27 cellular contexts compared by ENCODE assay signal in the genomic region with DNA sequence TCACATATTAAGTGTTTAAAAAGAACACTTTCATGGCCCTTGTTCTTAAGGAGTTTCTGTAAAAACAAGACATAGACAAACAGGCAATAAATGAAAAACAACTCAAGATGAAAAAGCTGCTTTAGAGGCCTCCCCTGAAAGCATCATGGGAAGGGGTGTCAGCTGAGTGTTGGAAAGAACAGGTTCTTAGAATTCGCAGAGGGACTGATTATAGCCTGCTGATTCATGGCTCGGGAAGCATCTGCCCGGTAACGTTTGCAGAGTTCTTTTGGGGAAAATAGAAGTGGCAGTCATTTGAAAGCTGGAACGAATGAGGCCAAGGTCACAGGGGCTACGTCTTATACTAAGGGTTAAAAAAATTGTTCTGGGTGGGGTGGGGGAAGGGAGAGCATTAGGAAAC.
A peak's percentile ranks its signal among the peaks of the same experiment; 100 is the strongest.
DNase-seq lines count a peak whose midpoint lies in the region; ATAC-seq, FAIRE-seq and TF ChIP-seq lines count a peak whose summit lies in the region.
"Had no signal": no experiment of that assay in that cellular context is flagged by ENCODE, and none has a peak within 500 bp of the region (broad histone marks: within the 10 kb centered on the region; RNA-seq: fewer than 3 reads in every experiment).

No MANE protein-coding gene starts in this region.

- no peaks in the 10 kb centered on the region for H4K20me1 ChIP-seq in K562 (replicated peaks; ENCODE audit: control insufficient read depth, insufficient read depth, low read length)
- H4K20me1 ChIP-seq: BLaER1 treated with 17β-estradiol and CSF1 and Interleukin-3, amounts not matched to agents 10 nM and 100 nM had no signal

- intact Hi-C loops in K562 (cut with micrococcal nuclease) (loop anchor here (10.0 kb wide), 1 partner anchor 602 kb away; no protein-coding TSS in a partner anchor), pancreas (cut with DNase I) (no loop called here)

- ATAC-seq in K562, result peak; percentile 77
- no peak for ATAC-seq in GM18873 (IDR thresholded peaks at IDR 0.05; ENCODE audit: low FRiP score, unreplicated experiment)
- no peak for ATAC-seq in pancreas

- 3% methylated on average over 6 of the region's 6 CpGs for WGBS in K562 (ENCODE audit: insufficient coverage, low coverage, missing lambda C conversion rate)
- WGBS in pancreas, 2 donors, result 50 to 54% methylated on average over 6 of the region's 6 CpGs

- H3K4me1 ChIP-seq in K562 (replicated peaks in 1 of 2; ENCODE audit: control insufficient read depth in 2 of 2, insufficient read depth in 2 of 2, low read length in 2 of 2) (peaks cover 4 to 22% of the 10 kb centered on the region in 2 experiments; a peak in 3 of 5 replicates), parathyroid adenoma (peaks cover 8% of the 10 kb centered on the region), pancreas (no peaks in the 10 kb centered on the region)
- H3K4me1 ChIP-seq: BE2C; BLaER1 treated with 17β-estradiol and CSF1 and Interleukin-3, amounts not matched to agents 10 nM and 100 nM had no signal

- no peaks in the 10 kb centered on the region for H3K36me3 Mint-ChIP-seq in nephron progenitor cell (ENCODE audit: low read depth)
- H3K36me3 Mint-ChIP-seq: CD14-positive monocyte had no signal

- H3K27me3 Mint-ChIP-seq in nephron progenitor cell (ENCODE audit: low read depth, poor library complexity), result peaks cover 3% of the 10 kb centered on the region

- POLR2A ChIA-PET in K562 (lab: Yijun Ruan, JAX), result interaction anchor here (0.8 kb wide), 1 partner anchor 38 kb away, joined by 4 read pairs; no protein-coding TSS in a partner anchor

- H3K27ac ChIP-seq in K562 (ENCODE audit: extremely low read depth, low read depth, low read length) (no peak overlapping the region), parathyroid adenoma (no peak overlapping the region), pancreas (no peak overlapping the region)
- H3K27ac ChIP-seq: 22Rv1; BLaER1 treated with 17β-estradiol and CSF1 and Interleukin-3, amounts not matched to agents 10 nM and 100 nM had no signal

- in situ Hi-C loops in K562 (cut with MboI), result no loop called here

- no peak overlapping the region for H3K4me3 Mint-ChIP-seq in nephron progenitor cell
- H3K4me3 Mint-ChIP-seq: CD14-positive monocyte; CD4-positive, alpha-beta T cell; CD8-positive, alpha-beta memory T cell; HFFc6 had no signal

- DNase-seq in NCI-H2227 treated with DMSO at 0.1 percent for 48 hours (lab: John Stamatoyannopoulos, UW) (peak; percentile 10), NCI-H2227 (lab: John Stamatoyannopoulos, UW; ENCODE audit: unreplicated experiment) (no peak), K562 (ENCODE audit: extremely low read depth in 1 of 4, low spot score in 3 of 4) (peak in 2 of 4 experiments; percentile 40 to 65), nephron progenitor cell (no peak), pancreas (no peak)
- DNase-seq in stimulated activated CD4-positive, alpha-beta T cell treated with anti-CD3 and anti-CD28 coated beads, Interleukin-4, amount 100 ng/mL, for 1 hour, result no peak
- DNase-seq: AML-193; BE2C; CD4-positive, alpha-beta T cell; CD8-positive, alpha-beta memory T cell; DMS 273 treated with DMSO at 0.1 percent for 48 hours; DMS53; DMS79 treated with DMSO at 0.1 percent for 48 hours; GF-D8; GOT3; HFFc6 had no signal

- no peaks in the 10 kb centered on the region for H3K36me3 ChIP-seq in K562 (ENCODE audit: control insufficient read depth, insufficient read depth, low read length)
- no peaks in the 10 kb centered on the region for H3K36me3 ChIP-seq in parathyroid adenoma (ENCODE audit: control insufficient read depth, insufficient read depth, low read length)
- no peaks in the 10 kb centered on the region for H3K36me3 ChIP-seq in pancreas
- H3K36me3 ChIP-seq: BE2C; BLaER1 treated with 17β-estradiol and CSF1 and Interleukin-3, amounts not matched to agents 10 nM and 100 nM; HAP-1 had no signal

- H3K27me3 ChIP-seq in K562 (ENCODE audit: control insufficient read depth in 2 of 2, insufficient read depth in 2 of 2, low read length in 2 of 2), result no peaks in the 10 kb centered on the region
- no peaks in the 10 kb centered on the region for H3K27me3 ChIP-seq in parathyroid adenoma (ENCODE audit: control insufficient read depth, insufficient read depth, low read length)
- H3K27me3 ChIP-seq in pancreas, result no peaks in the 10 kb centered on the region
- H3K27me3 ChIP-seq: BE2C; BLaER1 treated with 17β-estradiol and CSF1 and Interleukin-3, amounts not matched to agents 10 nM and 100 nM had no signal

- TF ChIP-seq CTCF in K562 (IDR thresholded peaks at IDR 0.05 in 2 of 3, conservative IDR thresholded peaks at IDR 0.05 in 1 of 3; ENCODE audit: insufficient read depth in 2 of 3, low read depth in 1 of 3, low read length in 3 of 3) (no peak), nephron progenitor cell (IDR thresholded peaks at IDR 0.05) (no peak), parathyroid adenoma (IDR thresholded peaks at IDR 0.05) (no peak), pancreas (IDR thresholded peaks at IDR 0.05) (no peak)

- FAIRE-seq in K562 (lab: Jason Lieb, UNC), result peak; percentile 54
- no peak for FAIRE-seq in pancreas (lab: Jason Lieb, UNC)
- FAIRE-seq: A204.1, D721Med, GM12891, GM18507, H54 had no signal

- CTCF ChIA-PET in K562 (lab: Yijun Ruan, JAX; ENCODE audit: low intra/inter-chr PET ratio), result no interaction called here

- peak overlapping the region; percentile 70; the same call in 1 of the 2 replicates for H2AFZ ChIP-seq in K562 (ENCODE audit: low read depth, low read length)
- H2AFZ ChIP-seq in parathyroid adenoma, result peak overlapping the region; percentile 39

- TF ChIP-seq EP300 in K562 (IDR thresholded peaks at IDR 0.05; ENCODE audit: low read length), result no peak

- H3K4me2 ChIP-seq in K562 (ENCODE audit: insufficient read depth, low read length) (peak overlapping the region; percentile 5; the same call in 1 of the 2 replicates), parathyroid adenoma (ENCODE audit: low read length) (no peak overlapping the region)
- H3K4me2 ChIP-seq: BLaER1 treated with 17β-estradiol and CSF1 and Interleukin-3, amounts not matched to agents 10 nM and 100 nM had no signal

- H3K79me2 ChIP-seq in K562 (ENCODE audit: control insufficient read depth, insufficient read depth, low read length), result no peaks in the 10 kb centered on the region
- H3K79me2 ChIP-seq in parathyroid adenoma, result no peaks in the 10 kb centered on the region

- TF ChIP-seq RAD21 in K562 (CRISPR knock-in tag; conservative IDR thresholded peaks at IDR 0.05 in 1 of 2, IDR thresholded peaks at IDR 0.05 in 1 of 2), result no peak

- peaks cover 5% of the 10 kb centered on the region for H3K4me1 Mint-ChIP-seq in nephron progenitor cell
- H3K4me1 Mint-ChIP-seq: CD14-positive monocyte; CD8-positive, alpha-beta memory T cell had no signal

- peak overlapping the region; percentile 23 for H3K27ac Mint-ChIP-seq in nephron progenitor cell
- H3K27ac Mint-ChIP-seq: CD14-positive monocyte; CD4-positive, alpha-beta T cell; HFFc6 had no signal

- no TSS peak for BruUV-seq in K562 (replicated peaks; lab: Mats Ljungman, UMichigan)

- H3K4me3 ChIP-seq in K562 (no peak overlapping the region), parathyroid adenoma (ENCODE audit: low read depth, low read length) (no peak overlapping the region), pancreas (no peak overlapping the region)
- H3K4me3 ChIP-seq: BLaER1 treated with 17β-estradiol and CSF1 and Interleukin-3, amounts not matched to agents 10 nM and 100 nM; HAP-1 had no signal

- no peak overlapping the region for H3K9ac ChIP-seq in K562 (ENCODE audit: insufficient read depth in 1 of 2, low read depth in 2 of 2, low read length in 2 of 2)
- no peak overlapping the region for H3K9ac ChIP-seq in parathyroid adenoma
- H3K9ac ChIP-seq: BLaER1 treated with 17β-estradiol and CSF1 and Interleukin-3, amounts not matched to agents 10 nM and 100 nM had no signal

- H3K9me3 ChIP-seq in K562 (replicated peaks; ENCODE audit: control insufficient read depth, insufficient read depth, low read depth, low read length) (no peaks in the 10 kb centered on the region), parathyroid adenoma (ENCODE audit: control insufficient read depth, low read length) (no peaks in the 10 kb centered on the region), pancreas (no peaks in the 10 kb centered on the region)
- H3K9me3 ChIP-seq: BE2C; BLaER1 treated with 17β-estradiol and CSF1 and Interleukin-3, amounts not matched to agents 10 nM and 100 nM; HAP-1 had no signal

- TF ChIP-seq POLR2A in K562 (conservative IDR thresholded peaks at IDR 0.05), result no peak

- no peaks in the 10 kb centered on the region for H3K9me1 ChIP-seq in K562 (ENCODE audit: control insufficient read depth, insufficient read depth, low read length)

- peaks cover 4% of the 10 kb centered on the region for H3K9me3 Mint-ChIP-seq in nephron progenitor cell
- H3K9me3 Mint-ChIP-seq: CD4-positive, alpha-beta T cell; CD8-positive, alpha-beta memory T cell; HFFc6 had no signal

TF ChIP-seq in K562, 482 proteins besides CTCF, POLR2A, EP300 and RAD21 (continues in another document):
- TF ChIP-seq MAZ (CRISPR knock-in tag; conservative IDR thresholded peaks at IDR 0.05 in 1 of 2, IDR thresholded peaks at IDR 0.05 in 1 of 2) (no peak), RCOR1 (IDR thresholded peaks at IDR 0.05; ENCODE audit: borderline replicate concordance in 1 of 2, low read depth in 2 of 2, low read length in 2 of 2) (peak in 1 of 2 experiments; percentile 16; a peak in 1 of 4 replicates), MEIS2 (IDR thresholded peaks at IDR 0.05; ENCODE audit: partially characterized antibody) (no peak), DMBX1 (CRISPR knock-in tag; IDR thresholded peaks at IDR 0.05; ENCODE audit: borderline replicate concordance) (peak; percentile 42; the same call in 1 of the 2 replicates), GTF2A2 (tag; IDR thresholded peaks at IDR 0.05) (no peak), ZNF316 (IDR thresholded peaks at IDR 0.05) (peak; percentile 28; the same call in 1 of the 2 replicates), MAFG (tag; conservative IDR thresholded peaks at IDR 0.05) (0 out of 2 replicates have a peak, but pooled peaks have one; percentile 26), ARID1B (IDR thresholded peaks at IDR 0.05) (0 out of 2 replicates have a peak, but pooled peaks have one; percentile 12)
- TF ChIP-seq, protein P1, sequence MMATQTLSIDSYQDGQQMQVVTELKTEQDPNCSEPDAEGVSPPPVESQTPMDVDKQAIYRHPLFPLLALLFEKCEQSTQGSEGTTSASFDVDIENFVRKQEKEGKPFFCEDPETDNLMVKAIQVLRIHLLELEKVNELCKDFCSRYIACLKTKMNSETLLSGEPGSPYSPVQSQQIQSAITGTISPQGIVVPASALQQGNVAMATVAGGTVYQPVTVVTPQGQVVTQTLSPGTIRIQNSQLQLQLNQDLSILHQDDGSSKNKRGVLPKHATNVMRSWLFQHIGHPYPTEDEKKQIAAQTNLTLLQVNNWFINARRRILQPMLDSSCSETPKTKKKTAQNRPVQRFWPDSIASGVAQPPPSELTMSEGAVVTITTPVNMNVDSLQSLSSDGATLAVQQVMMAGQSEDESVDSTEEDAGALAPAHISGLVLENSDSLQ (IDR thresholded peaks at IDR 0.05), result peak; percentile 16; the same call in 1 of the 2 replicates
